8 cellular contexts compared by ENCODE assay signal in genomic region chr9:130235558-130236435, GRCh38. TPM values are rescaled to one million over a fixed set of nuclear protein-coding genes. Genes with fewer than 3 reads are reported as not detected.
DNase-seq lines count a peak whose midpoint lies in the region; ATAC-seq and TF ChIP-seq lines count a peak whose summit lies in the region.

No MANE protein-coding gene starts in this region.

- peak; percentile 84 for DNase-seq in DMS 273 (lab: John Stamatoyannopoulos, UW; ENCODE audit: unreplicated experiment)
- no peak for DNase-seq in DMS 273 treated with DMSO at 0.1 percent for 48 hours (lab: John Stamatoyannopoulos, UW)
- DNase-seq in NCI-H2029 (lab: John Stamatoyannopoulos, UW), result peak; percentile 42
- DNase-seq in activated CD4-positive, alpha-beta T cell treated with anti-CD3 and anti-CD28 coated beads for 48 hours, result peak; percentile 77
- peak; percentile 78 for DNase-seq in cerebellum (ENCODE audit: low spot score)
- DNase-seq in lower leg skin (ENCODE audit: low spot score in 2 of 2), result peak; percentile 49 to 95
- peak; percentile 40 to 60 (median 44) for DNase-seq in stimulated activated CD4-positive, alpha-beta T cell treated with anti-CD3 and anti-CD28 coated beads, TNF-alpha, amount 100 ng/mL, for 4 hours (ENCODE audit: low read depth in 3 of 3)

- 45 to 49% methylated on average over 34 to 44 of the region's 45 CpGs for WGBS in lower leg skin, 2 donors

- no peak overlapping the region for H3K4me3 ChIP-seq in lower leg skin (ENCODE audit: low read depth, poor library complexity, severe bottlenecking)

- TF ChIP-seq POLR2A in lower leg skin (IDR thresholded peaks at IDR 0.05), result no peak

- TF ChIP-seq CTCF in lower leg skin (IDR thresholded peaks at IDR 0.05), result peak in 1 of 3 donors; percentile 90

- intact Hi-C loops in lower leg skin (cut with DNase I; ENCODE audit: low total_unique reads), result loop anchor here (5.0 kb wide), 1 partner anchor 128 kb away; no protein-coding TSS in a partner anchor

- no peak for ATAC-seq in GM18861 (IDR thresholded peaks at IDR 0.05; ENCODE audit: unreplicated experiment)

RNA-seq across cellular contexts. Expression of gene HMCN2, which starts 29.8 kb away (rescaled TPM):
- total RNA-seq in cerebellum, result 2.3 TPM
- 1 to 10 TPM; 1.9 to 4.3 (median 3.0) TPM for total RNA-seq in lower leg skin
